ENCODE assay signal across 1 cellular context in genomic region chr12:65908147-65908546, GRCh38.
TF ChIP-seq lines count a peak whose summit lies in the region.

No MANE protein-coding gene starts in this region.

TF ChIP-seq in SK-N-SH, 30 proteins besides CTCF, POLR2A, EP300 and RAD21 (continued from another document):
- TF ChIP-seq PBX3 (IDR thresholded peaks at IDR 0.05), result peak; percentile 83
- no peak for TF ChIP-seq RXRA (IDR thresholded peaks at IDR 0.05; ENCODE audit: borderline replicate concordance, low read depth)
- peak; percentile 62; the same call in 1 of the 2 replicates for TF ChIP-seq TCF12 (IDR thresholded peaks at IDR 0.05)
- no peak for TF ChIP-seq CHD2 (IDR thresholded peaks at IDR 0.05; ENCODE audit: low read length, partially characterized antibody)
- TF ChIP-seq POLR2AphosphoS5 (IDR thresholded peaks at IDR 0.05; ENCODE audit: low read depth, low read length), result 0 out of 2 replicates have a peak, but pooled peaks have one; percentile 16
- peak; percentile 71 for TF ChIP-seq JUND (IDR thresholded peaks at IDR 0.05)
- TF ChIP-seq RCOR1 (IDR thresholded peaks at IDR 0.05; ENCODE audit: low read length), result no peak
- peak; percentile 38; the same call in 1 of the 2 replicates for TF ChIP-seq FOSL2 (IDR thresholded peaks at IDR 0.05; ENCODE audit: borderline replicate concordance, low read depth)
- TF ChIP-seq, protein P1, sequence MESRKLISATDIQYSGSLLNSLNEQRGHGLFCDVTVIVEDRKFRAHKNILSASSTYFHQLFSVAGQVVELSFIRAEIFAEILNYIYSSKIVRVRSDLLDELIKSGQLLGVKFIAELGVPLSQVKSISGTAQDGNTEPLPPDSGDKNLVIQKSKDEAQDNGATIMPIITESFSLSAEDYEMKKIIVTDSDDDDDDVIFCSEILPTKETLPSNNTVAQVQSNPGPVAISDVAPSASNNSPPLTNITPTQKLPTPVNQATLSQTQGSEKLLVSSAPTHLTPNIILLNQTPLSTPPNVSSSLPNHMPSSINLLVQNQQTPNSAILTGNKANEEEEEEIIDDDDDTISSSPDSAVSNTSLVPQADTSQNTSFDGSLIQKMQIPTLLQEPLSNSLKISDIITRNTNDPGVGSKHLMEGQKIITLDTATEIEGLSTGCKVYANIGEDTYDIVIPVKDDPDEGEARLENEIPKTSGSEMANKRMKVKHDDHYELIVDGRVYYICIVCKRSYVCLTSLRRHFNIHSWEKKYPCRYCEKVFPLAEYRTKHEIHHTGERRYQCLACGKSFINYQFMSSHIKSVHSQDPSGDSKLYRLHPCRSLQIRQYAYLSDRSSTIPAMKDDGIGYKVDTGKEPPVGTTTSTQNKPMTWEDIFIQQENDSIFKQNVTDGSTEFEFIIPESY (IDR thresholded peaks at IDR 0.05; ENCODE audit: borderline replicate concordance, low read depth), result no peak
